19 cellular contexts compared by ENCODE assay signal in the genomic region with DNA sequence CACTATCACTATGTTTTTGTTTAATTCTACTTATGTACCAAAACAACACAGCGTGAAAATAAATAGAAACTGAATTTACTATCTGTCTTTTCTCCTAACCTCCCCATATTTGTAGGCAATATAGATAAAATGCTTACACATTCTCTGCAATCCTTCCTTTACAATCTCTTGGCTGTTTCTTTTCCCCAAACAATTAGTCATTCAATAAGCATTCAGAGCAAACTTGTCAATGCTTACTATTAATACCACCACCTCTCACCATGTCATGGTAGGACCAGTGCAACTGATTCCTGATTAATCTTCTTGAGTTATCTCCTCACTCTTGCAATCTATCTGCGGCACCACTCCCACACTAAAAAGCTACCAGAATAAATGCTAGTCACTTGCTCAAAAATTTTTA.
A peak's percentile ranks its signal among the peaks of the same experiment; 100 is the strongest.
DNase-seq lines count a peak whose midpoint lies in the region; ATAC-seq and TF ChIP-seq lines count a peak whose summit lies in the region.
"Had no signal": no experiment of that assay in that cellular context is flagged by ENCODE, and none has a peak within 500 bp of the region (broad histone marks: within the 10 kb centered on the region; RNA-seq: fewer than 3 reads in every experiment).

No MANE protein-coding gene starts in this region.

- peaks cover 4% of the 10 kb centered on the region for H3K4me1 Mint-ChIP-seq in activated T-cell treated with anti-CD3 and anti-CD28 coated beads, Interleukin-2, amount 50 U/mL, for 72 hours (ENCODE audit: low read depth)
- H3K4me1 Mint-ChIP-seq in T-helper 17 cell (peaks cover 5% of the 10 kb centered on the region), glutamatergic neuron (ENCODE audit: low read depth, unreplicated experiment) (no peaks in the 10 kb centered on the region)
- H3K4me1 Mint-ChIP-seq: CD8-positive, alpha-beta memory T cell had no signal

- no peak overlapping the region for H3K4me3 Mint-ChIP-seq in activated T-cell treated with anti-CD3 and anti-CD28 coated beads, Interleukin-2, amount 50 U/mL, for 72 hours
- H3K4me3 Mint-ChIP-seq in T-helper 17 cell, result no peak overlapping the region
- H3K4me3 Mint-ChIP-seq in glutamatergic neuron (ENCODE audit: unreplicated experiment), result no peak overlapping the region
- H3K4me3 Mint-ChIP-seq: CD8-positive, alpha-beta memory T cell; T-helper 1 cell treated with Interleukin-12 subunit alpha and Interleukin-12 subunit beta and Interleukin-4 antibody, amounts not matched to agents 30 μg/mL and 1 μg/mL, for 36 hours had no signal

- no peak overlapping the region for H3K4me3 ChIP-seq in fibroblast of villous mesenchyme (ENCODE audit: low read depth, low read length)
- H3K4me3 ChIP-seq: sigmoid colon, thyroid gland had no signal

- no peak for ATAC-seq in activated T-cell treated with anti-CD3 and anti-CD28 coated beads, Interleukin-2, amount 50 U/mL, for 72 hours (replicated peaks in 1 of 2)
- ATAC-seq in T-helper 17 cell (no peak), HG03571 (IDR thresholded peaks at IDR 0.05; ENCODE audit: unreplicated experiment) (no peak)

- peaks cover 0 to 7% of the 10 kb centered on the region in 2 donors for H3K36me3 Mint-ChIP-seq in activated T-cell treated with anti-CD3 and anti-CD28 coated beads, Interleukin-2, amount 50 U/mL, for 72 hours (ENCODE audit: insufficient read depth in 2 of 2)
- H3K36me3 Mint-ChIP-seq in T-helper 17 cell (ENCODE audit: low read depth) (peaks cover 10% of the 10 kb centered on the region), glutamatergic neuron (ENCODE audit: unreplicated experiment) (no peaks in the 10 kb centered on the region)

- no peaks in the 10 kb centered on the region for H3K9me3 Mint-ChIP-seq in activated T-cell treated with anti-CD3 and anti-CD28 coated beads, Interleukin-2, amount 50 U/mL, for 72 hours
- peaks cover 3% of the 10 kb centered on the region for H3K9me3 Mint-ChIP-seq in glutamatergic neuron (ENCODE audit: unreplicated experiment)
- H3K9me3 Mint-ChIP-seq: CD8-positive, alpha-beta memory T cell; T-helper 1 cell treated with Interleukin-12 subunit alpha and Interleukin-12 subunit beta and Interleukin-4 antibody, amounts not matched to agents 30 μg/mL and 1 μg/mL, for 36 hours had no signal

- H3K27me3 Mint-ChIP-seq in activated T-cell treated with anti-CD3 and anti-CD28 coated beads, Interleukin-2, amount 50 U/mL, for 72 hours (ENCODE audit: low read depth), result no peaks in the 10 kb centered on the region
- H3K27me3 Mint-ChIP-seq in T-helper 17 cell (no peaks in the 10 kb centered on the region), glutamatergic neuron (ENCODE audit: unreplicated experiment) (no peaks in the 10 kb centered on the region)
- H3K27me3 Mint-ChIP-seq: CD8-positive, alpha-beta memory T cell had no signal

- in situ Hi-C loops in G401 (cut with HindIII; ENCODE audit: low sequenced_read_pairs), result no loop called here

- no peak for DNase-seq in activated T-cell treated with anti-CD3 and anti-CD28 coated beads, Interleukin-2, amount 50 U/mL, for 72 hours
- DNase-seq in activated T-cell treated with anti-CD3 and anti-CD28 coated beads for 4 hours (no peak), T-helper 17 cell (no peak), fibroblast of villous mesenchyme (ENCODE audit: low read depth) (peak; percentile 69), SIG-M5 (lab: John Stamatoyannopoulos, UW) (no peak), glutamatergic neuron (no peak), G401 (ENCODE audit: low spot score) (no peak)
- DNase-seq: CD8-positive, alpha-beta memory T cell; effector CD8-positive, alpha-beta T cell; GF-D8; KBM-7; NCI-H2227 treated with DMSO at 0.1 percent for 48 hours; RPMI8226; sigmoid colon; stimulated activated CD4-positive, alpha-beta T cell treated with anti-CD3 and anti-CD28 coated beads, Interleukin-4, amount 100 ng/mL, for 4 hours; thyroid gland had no signal

- no peak for TF ChIP-seq CTCF in fibroblast of villous mesenchyme (IDR thresholded peaks at IDR 0.05; ENCODE audit: insufficient read depth, low read depth, low read length)
- no peak for TF ChIP-seq CTCF in glutamatergic neuron (IDR thresholded peaks at IDR 0.05; ENCODE audit: partially characterized antibody, unreplicated experiment)

- H3K9me3 ChIP-seq in T-helper 17 cell (ENCODE audit: control insufficient read depth, low read length, poor library complexity, severe bottlenecking), result no peaks in the 10 kb centered on the region
- H3K9me3 ChIP-seq: neutrophil, sigmoid colon, thyroid gland had no signal

- H3K27ac Mint-ChIP-seq in activated T-cell treated with anti-CD3 and anti-CD28 coated beads, Interleukin-2, amount 50 U/mL, for 72 hours, result peak overlapping the region; percentile 8
- peak overlapping the region; percentile 56 for H3K27ac Mint-ChIP-seq in T-helper 17 cell
- H3K27ac Mint-ChIP-seq in glutamatergic neuron (ENCODE audit: unreplicated experiment), result no peak overlapping the region
- H3K27ac Mint-ChIP-seq: T-helper 1 cell treated with Interleukin-12 subunit alpha and Interleukin-12 subunit beta and Interleukin-4 antibody, amounts not matched to agents 30 μg/mL and 1 μg/mL, for 36 hours had no signal
